8 cellular contexts compared by ENCODE assay signal in the genomic region with DNA sequence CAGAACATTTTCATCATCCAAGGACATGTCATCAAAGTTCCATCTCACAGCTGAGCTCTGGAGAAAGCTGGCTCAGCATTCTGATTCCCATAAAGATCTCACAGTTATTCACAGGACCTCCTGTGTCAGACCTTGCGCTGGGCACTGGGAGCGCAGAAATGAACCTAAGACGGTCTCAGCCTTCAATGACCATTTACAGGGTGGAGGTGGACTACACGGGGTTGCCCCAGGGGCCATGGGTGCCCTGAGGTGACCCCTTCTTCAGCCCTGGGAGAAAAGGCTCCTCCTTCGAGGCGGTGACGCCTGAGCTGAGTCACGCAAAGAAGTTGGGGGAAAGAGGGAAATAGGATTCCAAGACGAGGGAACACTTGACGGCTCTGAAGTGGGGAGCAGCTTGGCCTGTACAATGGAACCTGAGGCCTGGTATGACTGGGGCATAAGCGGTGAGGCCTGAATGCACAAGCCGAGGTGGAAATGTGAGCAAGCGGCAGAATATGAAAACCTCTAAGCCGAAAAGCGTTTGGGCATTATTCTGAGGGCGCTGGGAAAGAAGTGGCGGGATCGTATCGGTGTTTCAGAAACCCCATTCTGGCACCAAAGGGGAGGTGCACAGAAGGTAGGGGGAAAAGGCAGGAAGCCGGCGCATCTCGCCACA. TPM values are rescaled to one million over a fixed set of nuclear protein-coding genes. Genes with fewer than 3 reads are reported as not detected.
DNase-seq lines count a peak whose midpoint lies in the region; FAIRE-seq and TF ChIP-seq lines count a peak whose summit lies in the region.

No MANE protein-coding gene starts in this region.

- TF ChIP-seq CTCF in OCI-LY3 (IDR thresholded peaks at IDR 0.05; ENCODE audit: low read depth, low read length) (no peak), MCF 10A (IDR thresholded peaks at IDR 0.05; ENCODE audit: unreplicated experiment) (no peak)

- H3K4me1 ChIP-seq in OCI-LY3 (ENCODE audit: low read length), result peaks cover 8% of the 10 kb centered on the region
- H3K4me1 ChIP-seq in iPS-20b (ENCODE audit: insufficient read depth, low read length), result peaks cover 8% of the 10 kb centered on the region; the same call in 1 of the 2 replicates

- peak overlapping the region; percentile 91 for H3K4me2 ChIP-seq in OCI-LY3 (ENCODE audit: low read length)

- POLR2A ChIA-PET in MCF 10A (lab: Yijun Ruan, JAX), result interaction anchor here (0.6 to 2.6 kb wide), 16 partner anchors 9 to 486 kb away, joined by 3 to 38 read pairs (median 4); a partner anchor contains a TSS

- H3K4me3 ChIP-seq in OCI-LY3 (ENCODE audit: low read length) (peak overlapping the region; percentile 98), iPS-20b (ENCODE audit: low read length) (peak overlapping the region; percentile 90), skeletal muscle cell (ENCODE audit: low read depth, low read length) (peak overlapping the region; percentile 93)

- peaks cover 21% of the 10 kb centered on the region for H3K4me1 Mint-ChIP-seq in MCF 10A (ENCODE audit: insufficient read depth, unreplicated experiment)

- H3K27me3 Mint-ChIP-seq in MCF 10A (ENCODE audit: insufficient read depth, unreplicated experiment), result no peaks in the 10 kb centered on the region

- peaks cover 40% of the 10 kb centered on the region for H3K36me3 Mint-ChIP-seq in MCF 10A (ENCODE audit: insufficient read depth, unreplicated experiment)

- H2AFZ ChIP-seq in OCI-LY3 (ENCODE audit: low read depth, low read length), result 0 out of 2 replicates have a peak overlapping the region, but pooled peaks have one; percentile 91

- CTCF ChIA-PET in MCF 10A (lab: Yijun Ruan, JAX), result interaction anchor here (0.7 to 1.2 kb wide), 2 partner anchors 9 to 238 kb away, joined by 3 to 4 read pairs; no protein-coding TSS in a partner anchor

- H3K36me3 ChIP-seq in OCI-LY3 (replicated peaks; ENCODE audit: low read depth, low read length), result peaks cover 3% of the 10 kb centered on the region
- H3K36me3 ChIP-seq in iPS-20b (ENCODE audit: insufficient read depth, low read depth, low read length), result peaks cover 28% of the 10 kb centered on the region

- DNase-seq in AML-193 (lab: John Stamatoyannopoulos, UW) (peak; percentile 18 to 23), GM18507 (ENCODE audit: extremely low spot score, insufficient read length, low read depth) (peak; percentile 39), MCF 10A (ENCODE audit: unreplicated experiment) (peak; percentile 74), skeletal muscle cell (ENCODE audit: low read depth) (peak; percentile 26), SHP77 treated with DMSO at 0.1 percent for 48 hours (lab: John Stamatoyannopoulos, UW) (no peak)
- DNase-seq in central memory CD4-positive, alpha-beta T cell, result no peak

- peaks cover 16% of the 10 kb centered on the region for H3K79me2 ChIP-seq in OCI-LY3 (ENCODE audit: low read length)

- H3K9ac ChIP-seq in OCI-LY3 (ENCODE audit: low read length) (peak overlapping the region; percentile 95), iPS-20b (ENCODE audit: low read depth, low read length) (peak overlapping the region; percentile 83)

- H3K9me3 ChIP-seq in OCI-LY3 (ENCODE audit: insufficient read depth, low read length), result no peaks in the 10 kb centered on the region
- no peaks in the 10 kb centered on the region for H3K9me3 ChIP-seq in iPS-20b (ENCODE audit: insufficient read depth, low read depth, low read length)

- no peaks in the 10 kb centered on the region for H3K9me3 Mint-ChIP-seq in MCF 10A (ENCODE audit: unreplicated experiment)

- H3K27ac ChIP-seq in OCI-LY3 (ENCODE audit: low read length) (peak overlapping the region; percentile 72), iPS-20b (ENCODE audit: low read length) (peak overlapping the region; percentile 33)

- BruUV-seq in MCF 10A (replicated peaks; lab: Mats Ljungman, UMichigan), result no TSS peak

- H3K27me3 ChIP-seq in OCI-LY3 (ENCODE audit: low read depth, low read length), result no peaks in the 10 kb centered on the region
- H3K27me3 ChIP-seq in iPS-20b (ENCODE audit: insufficient read depth, low read length), result no peaks in the 10 kb centered on the region

- FAIRE-seq in GM18507 (lab: Jason Lieb, UNC), result peak; percentile 68

- peak overlapping the region; percentile 95 for H3K27ac Mint-ChIP-seq in MCF 10A (ENCODE audit: low read depth, unreplicated experiment)

- H4K20me1 ChIP-seq in OCI-LY3 (ENCODE audit: insufficient read depth, low read length), result no peaks in the 10 kb centered on the region

- H3K4me3 Mint-ChIP-seq in MCF 10A (ENCODE audit: unreplicated experiment), result peak overlapping the region; percentile 99

- intact Hi-C loops in MCF 10A (cut with micrococcal nuclease), result loop anchor here (5.0 kb wide), 3 partner anchors 37 to 308 kb away; a partner anchor contains a TSS

RNA-seq across cellular contexts. Expression of a gene that starts 0.8 kb away (rescaled TPM):
- total RNA-seq in MCF 10A (2022), result 28.4 and 29.5 TPM in 2 replicates

RNA-seq across cellular contexts. Expression of a gene that starts 39.0 kb away (rescaled TPM):
- 1.8 and 2.7 TPM in 2 replicates for total RNA-seq in MCF 10A (2022)

RNA-seq across cellular contexts. Expression of a gene that starts 39.2 kb away (rescaled TPM):
- total RNA-seq in MCF 10A (2022), result 63.8 TPM in 2 replicates

Comparison
In these comparisons a context has a peak if more than half of its experiments do, and no peak if none do; other contexts are left out.
1. DNase-seq: peak in AML-193 (2 of 2), GM18507 (single experiment), MCF 10A (single experiment) and skeletal muscle cell (single experiment); none in central memory CD4-positive, alpha-beta T cell (single experiment) and SHP77 treated with DMSO at 0.1 percent for 48 hours (single experiment).
2. Peak in every context shown above with its lines, with median percentiles within 50 percentile points of each other: H3K4me3 ChIP-seq.